Comparison of ENCODE assay signal across 8 cellular contexts in genomic region chr1:85894651-85895050, GRCh38.
DNase-seq lines count a peak whose midpoint lies in the region; ATAC-seq, FAIRE-seq and TF ChIP-seq lines count a peak whose summit lies in the region.

No MANE protein-coding gene starts in this region.

- no peaks in the 10 kb centered on the region for H3K36me3 ChIP-seq in SU-DHL-6 (ENCODE audit: low read length)
- H3K36me3 ChIP-seq in heart left ventricle: no peaks in the 10 kb centered on the region

- H3F3A ChIP-seq in SU-DHL-6 (ENCODE audit: insufficient read depth): no peaks in the 10 kb centered on the region

- H4K20me1 ChIP-seq in SU-DHL-6 (ENCODE audit: low read depth, low read length): no peaks in the 10 kb centered on the region

- H3K9ac ChIP-seq in SU-DHL-6 (ENCODE audit: low read length): no peak overlapping the region

- no peaks in the 10 kb centered on the region for H3K4me1 Mint-ChIP-seq in immature natural killer cell

- H3K9me3 ChIP-seq in SU-DHL-6 (ENCODE audit: insufficient read depth, low read length): no peaks in the 10 kb centered on the region
- H3K9me3 ChIP-seq in heart left ventricle: no peaks in the 10 kb centered on the region

- no peak overlapping the region for H2AFZ ChIP-seq in SU-DHL-6 (ENCODE audit: low read depth, low read length, severe bottlenecking)

- no peak overlapping the region for H3K4me3 Mint-ChIP-seq in immature natural killer cell

- no peaks in the 10 kb centered on the region for H3K27me3 Mint-ChIP-seq in immature natural killer cell (ENCODE audit: low read depth in 3 of 3)

- H3K4me3 ChIP-seq in SU-DHL-6 (ENCODE audit: insufficient read depth, low read length, poor library complexity, severe bottlenecking): no peak overlapping the region
- H3K4me3 ChIP-seq in heart left ventricle: no peak overlapping the region

- H3K36me3 Mint-ChIP-seq in immature natural killer cell: no peaks in the 10 kb centered on the region

- FAIRE-seq in D721Med (lab: Jason Lieb, UNC): no peak

- no peaks in the 10 kb centered on the region for H3K79me2 ChIP-seq in SU-DHL-6 (ENCODE audit: insufficient read depth, low read length)

- intact Hi-C loops in heart left ventricle (cut with DNase I): loop anchor here in 2 of 10 donors (10.0 kb wide), 1 partner anchor 120 kb away; no protein-coding TSS in a partner anchor

- no peak overlapping the region for H3K27ac ChIP-seq in SU-DHL-6 (ENCODE audit: low read depth, low read length)
- no peak overlapping the region for H3K27ac ChIP-seq in heart left ventricle

- peak; percentile 81 for ATAC-seq in GM19395 (IDR thresholded peaks at IDR 0.05; ENCODE audit: unreplicated experiment)
- no peak for ATAC-seq in heart left ventricle

- no peaks in the 10 kb centered on the region for H3K4me1 ChIP-seq in heart left ventricle

- H3K27me3 ChIP-seq in SU-DHL-6 (ENCODE audit: low read length): no peaks in the 10 kb centered on the region
- no peaks in the 10 kb centered on the region for H3K27me3 ChIP-seq in heart left ventricle

- TF ChIP-seq CTCF in D721Med (IDR thresholded peaks at IDR 0.05; ENCODE audit: insufficient read depth, missing control alignments) (peak; percentile 65), SU-DHL-6 (IDR thresholded peaks at IDR 0.05; ENCODE audit: insufficient read depth, low read length, poor library complexity, severe bottlenecking) (peak; percentile 49), heart left ventricle (IDR thresholded peaks at IDR 0.05) (peak in 9 of 12 donors; percentile 6 to 55 (median 31))

- peaks cover 0 to 17% (median 3%) of the 10 kb centered on the region in 6 donors for H3K9me3 Mint-ChIP-seq in immature natural killer cell

- WGBS in heart left ventricle, 4 donors: 16 to 24% (median 19%) methylated on average over 4 of the region's 4 CpGs

- no peak for TF ChIP-seq POLR2A in heart left ventricle (IDR thresholded peaks at IDR 0.05)

- DNase-seq in D721Med (ENCODE audit: insufficient read length, low spot score): no peak
- DNase-seq in HuH-7.5 (ENCODE audit: low spot score): peak; percentile 11
- DNase-seq in heart left ventricle: peak in 2 of 5 donors; percentile 20
- no peak for DNase-seq in immature natural killer cell
- no peak for DNase-seq in NK-92 (lab: John Stamatoyannopoulos, UW; ENCODE audit: unreplicated experiment)
- DNase-seq in NCI-H524 treated with DMSO at 0.1 percent for 48 hours (lab: John Stamatoyannopoulos, UW): no peak

- no peak overlapping the region for H3K4me2 ChIP-seq in SU-DHL-6 (ENCODE audit: low read depth, low read length, poor library complexity, severe bottlenecking)

- no peaks in the 10 kb centered on the region for H3K9me2 ChIP-seq in SU-DHL-6 (replicated peaks; ENCODE audit: insufficient read depth, low read length)

- no peak overlapping the region for H3K27ac Mint-ChIP-seq in immature natural killer cell
